21 cellular contexts compared by ENCODE assay signal in the genomic region with DNA sequence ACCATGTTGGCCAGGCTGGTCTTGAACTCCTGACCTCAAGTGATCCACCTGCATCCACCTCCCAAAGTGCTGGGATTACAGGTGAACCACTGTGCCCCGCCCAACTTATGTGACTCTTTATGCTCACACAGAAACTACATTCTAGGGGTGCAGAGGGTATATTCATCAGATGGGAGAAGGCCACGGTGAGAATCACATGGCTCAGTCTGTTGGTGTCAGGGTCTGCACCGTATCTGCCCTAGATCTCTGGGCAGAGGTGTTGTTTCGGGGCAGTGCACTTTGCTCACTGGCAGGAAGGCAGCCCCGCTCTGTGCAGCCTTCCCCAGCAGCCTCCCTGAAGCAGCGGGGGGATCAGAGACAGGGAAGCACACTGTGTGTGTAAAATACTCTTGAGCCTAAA.
"Had no signal": no experiment of that assay in that cellular context is flagged by ENCODE, and none has a peak within 500 bp of the region (broad histone marks: within the 10 kb centered on the region; RNA-seq: fewer than 3 reads in every experiment).

No MANE protein-coding gene starts in this region.

- ATAC-seq: HepG2 had no signal

- DNase-seq: IMR-90, Karpas-422, KG1, MG63, NCI-H1092, NCI-H1105 treated with DMSO at 0.1 percent for 48 hours, NCI-H1436, NCI-H187, NCI-H2029, NCI-H2081 treated with DMSO at 0.1 percent for 48 hours, NCI-H2171, NCI-H226, NCI-H446, NCI-H510A, NCI-H524 treated with DMSO at 0.1 percent for 48 hours, NCI-H69, NCI-H774, Right ventricle myocardium superior, RPMI8226, SIG-M5 had no signal
